ENCODE assay signal across 8 cellular contexts in genomic region chr12:62603811-62604098, GRCh38.
DNase-seq lines count a peak whose midpoint lies in the region; ATAC-seq, FAIRE-seq and TF ChIP-seq lines count a peak whose summit lies in the region.

No MANE protein-coding gene starts in this region.

- FAIRE-seq in pancreas (lab: Jason Lieb, UNC): no peak

- H3K9me3 ChIP-seq in CD8-positive, alpha-beta memory T cell (ENCODE audit: low read length): no peaks in the 10 kb centered on the region
- H3K9me3 ChIP-seq in Panc1 (ENCODE audit: control insufficient read depth, insufficient read depth, low read depth, low read length) (no peaks in the 10 kb centered on the region), pancreas (no peaks in the 10 kb centered on the region)

- H3K27ac ChIP-seq in CD8-positive, alpha-beta memory T cell (ENCODE audit: low read depth, low read length): peak overlapping the region; percentile 99
- H3K27ac ChIP-seq in Panc1 (ENCODE audit: low read length) (peak overlapping the region; percentile 94), pancreas (peak overlapping the region; percentile 99 to 100 (median 100))

- TF ChIP-seq CTCF in Panc1 (IDR thresholded peaks at IDR 0.05): no peak
- no peak for TF ChIP-seq CTCF in epithelial cell of proximal tubule (conservative IDR thresholded peaks at IDR 0.05; ENCODE audit: low read depth, low read length)
- TF ChIP-seq CTCF in pancreas (IDR thresholded peaks at IDR 0.05): no peak

- H3K27ac Mint-ChIP-seq in CD8-positive, alpha-beta memory T cell: peak overlapping the region; percentile 95 to 100 (median 100)

- peaks cover 26% of the 10 kb centered on the region for H3K4me1 ChIP-seq in CD8-positive, alpha-beta memory T cell (ENCODE audit: insufficient read depth, low read length)
- peaks cover 26% of the 10 kb centered on the region for H3K4me1 ChIP-seq in Panc1 (ENCODE audit: control insufficient read depth, insufficient read depth, low read length)
- H3K4me1 ChIP-seq in pancreas: peaks cover 8 to 9% (median 9%) of the 10 kb centered on the region in 3 donors

- H3K36me3 Mint-ChIP-seq in CD8-positive, alpha-beta memory T cell: peaks cover 0 to 13% (median 0%) of the 10 kb centered on the region in 3 donors

- no TSS peak for BruUV-seq in Panc1 (replicated peaks; lab: Mats Ljungman, UMichigan)

- DNase-seq in CD8-positive, alpha-beta memory T cell: no peak
- DNase-seq in Panc1 (ENCODE audit: low read depth, low spot score) (no peak), epithelial cell of proximal tubule (ENCODE audit: low read depth) (no peak), pancreas (no peak), anterior cingulate cortex (lab: John Stamatoyannopoulos, UW) (no peak), NAMALWA (ENCODE audit: low spot score) (no peak)

- CTCF ChIA-PET in CD8-positive, alpha-beta memory T cell (lab: Charles Lee): interaction anchor here (1.1 to 2.5 kb wide), 9 partner anchors 10 to 188 kb away, joined by 3 to 12 read pairs (median 5); partner anchors contain the start of gene MON2
- CTCF ChIA-PET in Panc1 (lab: Charles Lee): interaction anchor here (1.3 kb wide), 1 partner anchor 190 kb away, joined by 10 read pairs; no protein-coding TSS in a partner anchor

- no peaks in the 10 kb centered on the region for H3K27me3 Mint-ChIP-seq in CD8-positive, alpha-beta memory T cell

- POLR2A ChIA-PET in CD8-positive, alpha-beta memory T cell (lab: Charles Lee): interaction anchor here (1.0 to 2.3 kb wide), 5 partner anchors 11 to 344 kb away, joined by 3 to 18 read pairs (median 4); partner anchors contain the start of genes MON2 and USP15
- POLR2A ChIA-PET in Panc1 (lab: Charles Lee): interaction anchor here (0.5 to 1.0 kb wide), 5 partner anchors 31 to 329 kb away, joined by 3 to 10 read pairs (median 4); no protein-coding TSS in a partner anchor

- intact Hi-C loops in Panc1 (cut with micrococcal nuclease; ENCODE audit: unreplicated experiment): loop anchor here (5.0 to 10.0 kb wide), 2 partner anchors 189 to 461 kb away; no protein-coding TSS in a partner anchor
- intact Hi-C loops in pancreas (cut with DNase I): no loop called here

- no peaks in the 10 kb centered on the region for H3K9me3 Mint-ChIP-seq in CD8-positive, alpha-beta memory T cell

- no peak for ATAC-seq in Panc1
- no peak for ATAC-seq in pancreas
- ATAC-seq in HG02852 (IDR thresholded peaks at IDR 0.05; ENCODE audit: unreplicated experiment): no peak
- no peak for ATAC-seq in HG03469 (IDR thresholded peaks at IDR 0.05; ENCODE audit: unreplicated experiment)

- peak overlapping the region; percentile 85 for H3K4me3 ChIP-seq in CD8-positive, alpha-beta memory T cell (ENCODE audit: low read length)
- H3K4me3 ChIP-seq in Panc1 (ENCODE audit: low read depth in 2 of 2, low read length in 2 of 2) (peak overlapping the region; percentile 89 to 98), epithelial cell of proximal tubule (ENCODE audit: low read depth, low read length) (peak overlapping the region; percentile 81), pancreas (peak overlapping the region; percentile 66 to 84 (median 73))

- in situ Hi-C loops in Panc1 (cut with HindIII; ENCODE audit: low pct_unique_long_range_greater_than_20kb, low sequenced_read_pairs): loop anchor here (25.0 kb wide), 1 partner anchor 184 kb away; no protein-coding TSS in a partner anchor

- H3K27me3 ChIP-seq in CD8-positive, alpha-beta memory T cell (ENCODE audit: insufficient read depth, low read length, poor library complexity, severe bottlenecking): no peaks in the 10 kb centered on the region
- no peaks in the 10 kb centered on the region for H3K27me3 ChIP-seq in Panc1 (ENCODE audit: control insufficient read depth, insufficient read depth, low read length)
- H3K27me3 ChIP-seq in pancreas: no peaks in the 10 kb centered on the region

- no peaks in the 10 kb centered on the region for H3K36me3 ChIP-seq in CD8-positive, alpha-beta memory T cell (ENCODE audit: insufficient read depth, low read length)
- H3K36me3 ChIP-seq in Panc1 (ENCODE audit: control insufficient read depth, insufficient read depth, low read length): no peaks in the 10 kb centered on the region
- no peaks in the 10 kb centered on the region for H3K36me3 ChIP-seq in pancreas

- 0 to 1% methylated on average over 14 of the region's 14 CpGs for WGBS in pancreas, 2 donors

- H3K4me1 Mint-ChIP-seq in CD8-positive, alpha-beta memory T cell: peaks cover 41 to 51% (median 44%) of the 10 kb centered on the region in 3 donors

- peak overlapping the region; percentile 85 to 97 (median 95) for H3K4me3 Mint-ChIP-seq in CD8-positive, alpha-beta memory T cell
